In genomic region chr7:126462405-126462804, GRCh38 we compare ENCODE assay signal across 36 cellular contexts.
DNase-seq lines count a peak whose midpoint lies in the region; ATAC-seq, FAIRE-seq and TF ChIP-seq lines count a peak whose summit lies in the region.
"Had no signal": no experiment of that assay in that cellular context is flagged by ENCODE, and none has a peak within 500 bp of the region (broad histone marks: within the 10 kb centered on the region; RNA-seq: fewer than 3 reads in every experiment).

No MANE protein-coding gene starts in this region.

- H4K20me1 ChIP-seq in SK-N-SH (ENCODE audit: insufficient read depth): no peaks in the 10 kb centered on the region
- H4K20me1 ChIP-seq: BLaER1; BLaER1 treated with 17β-estradiol and CSF1 and Interleukin-3, amounts not matched to agents 10 nM and 100 nM had no signal

- no peak overlapping the region for H3K4me3 ChIP-seq in SK-N-SH (ENCODE audit: low read depth in 2 of 2, low read length in 1 of 2)
- H3K4me3 ChIP-seq: A549; BLaER1; BLaER1 treated with 17β-estradiol and CSF1 and Interleukin-3, amounts not matched to agents 10 nM and 100 nM had no signal

- TF ChIP-seq CTCF in SK-N-SH (IDR thresholded peaks at IDR 0.05): no peak
- TF ChIP-seq CTCF in mesothelial cell of epicardium (IDR thresholded peaks at IDR 0.05; ENCODE audit: unreplicated experiment): no peak
- TF ChIP-seq CTCF in progenitor cell of endocrine pancreas (IDR thresholded peaks at IDR 0.05; ENCODE audit: unreplicated experiment): no peak

- no peaks in the 10 kb centered on the region for H3F3A ChIP-seq in SK-N-SH (replicated peaks; ENCODE audit: insufficient read depth)

- no peak overlapping the region for H3K27ac ChIP-seq in SK-N-SH (ENCODE audit: low read depth in 2 of 2, low read length in 1 of 2)
- H3K27ac ChIP-seq: 22Rv1; A549; BLaER1; BLaER1 treated with 17β-estradiol and CSF1 and Interleukin-3, amounts not matched to agents 10 nM and 100 nM; C4-2B had no signal

- no peak overlapping the region for H3K4me2 ChIP-seq in SK-N-SH
- H3K4me2 ChIP-seq: A549; BLaER1; BLaER1 treated with 17β-estradiol and CSF1 and Interleukin-3, amounts not matched to agents 10 nM and 100 nM had no signal

- peak overlapping the region; percentile 59 for H3K27ac Mint-ChIP-seq in mesothelial cell of epicardium
- H3K27ac Mint-ChIP-seq in progenitor cell of endocrine pancreas: no peak overlapping the region
- H3K27ac Mint-ChIP-seq: B cell; CD14-positive monocyte; CD4-positive, alpha-beta memory T cell; CD4-positive, alpha-beta T cell; CD4-positive, CD25-positive, alpha-beta regulatory T cell; CD8-positive, alpha-beta memory T cell; CD8-positive, alpha-beta T cell had no signal

- no peaks in the 10 kb centered on the region; the same call in none of the 2 replicates for H3K9me2 ChIP-seq in SK-N-SH

- no peak for DNase-seq in SK-N-SH
- DNase-seq in GM19239 (ENCODE audit: insufficient read length, low spot score): no peak
- DNase-seq in mesothelial cell of epicardium (ENCODE audit: low spot score in 2 of 2, unreplicated experiment in 2 of 2): no peak
- no peak for DNase-seq in progenitor cell of endocrine pancreas (ENCODE audit: low spot score, unreplicated experiment)
- no peak for DNase-seq in foreskin melanocyte
- DNase-seq: 8988T; ACHN; AML-193; BE2C; C1 segment of cervical spinal cord; Caco-2; Calu3; CD4-positive, alpha-beta memory T cell; CD4-positive, alpha-beta T cell; CD4-positive, CD25-positive, alpha-beta regulatory T cell; CD8-positive, alpha-beta memory T cell; CD8-positive, alpha-beta T cell; COR-L47; DMS 273 treated with DMSO at 0.1 percent for 48 hours; DMS153; DMS53; DMS79; DMS79 treated with DMSO at 0.1 percent for 48 hours; DND-41; EL had no signal

- H3K36me3 Mint-ChIP-seq in mesothelial cell of epicardium (peaks cover 5% of the 10 kb centered on the region), progenitor cell of endocrine pancreas (ENCODE audit: insufficient read depth) (no peaks in the 10 kb centered on the region)
- H3K36me3 Mint-ChIP-seq: CD14-positive monocyte; CD4-positive, alpha-beta memory T cell; CD4-positive, CD25-positive, alpha-beta regulatory T cell; CD8-positive, alpha-beta memory T cell; CD8-positive, alpha-beta T cell had no signal

- H3K9me3 Mint-ChIP-seq in mesothelial cell of epicardium (peaks cover 13% of the 10 kb centered on the region), progenitor cell of endocrine pancreas (ENCODE audit: low read depth) (peaks cover 7% of the 10 kb centered on the region)
- H3K9me3 Mint-ChIP-seq: CD4-positive, alpha-beta T cell; CD8-positive, alpha-beta T cell had no signal

- POLR2A ChIA-PET in SK-N-SH (lab: Yijun Ruan, JAX): no interaction called here

- peaks cover 0 to 4% of the 10 kb centered on the region in 2 experiments; a peak in 1 of 4 replicates for H3K4me1 ChIP-seq in SK-N-SH (ENCODE audit: control insufficient read depth in 1 of 2, insufficient read depth in 2 of 2, low read depth in 1 of 2, low read length in 1 of 2)
- H3K4me1 ChIP-seq: A549; BE2C; BLaER1; BLaER1 treated with 17β-estradiol and CSF1 and Interleukin-3, amounts not matched to agents 10 nM and 100 nM; Caco-2 had no signal

- no peaks in the 10 kb centered on the region for H3K79me2 ChIP-seq in SK-N-SH (ENCODE audit: insufficient read depth)

- peaks cover 19% of the 10 kb centered on the region for H3K4me1 Mint-ChIP-seq in mesothelial cell of epicardium
- H3K4me1 Mint-ChIP-seq in progenitor cell of endocrine pancreas (ENCODE audit: low read depth): no peaks in the 10 kb centered on the region
- H3K4me1 Mint-ChIP-seq: B cell; CD14-positive monocyte; CD4-positive, alpha-beta memory T cell; CD4-positive, CD25-positive, alpha-beta regulatory T cell; CD8-positive, alpha-beta memory T cell had no signal

- no peak overlapping the region for H3K9ac ChIP-seq in SK-N-SH
- H3K9ac ChIP-seq: BLaER1; BLaER1 treated with 17β-estradiol and CSF1 and Interleukin-3, amounts not matched to agents 10 nM and 100 nM had no signal

- no peak overlapping the region for H2AFZ ChIP-seq in SK-N-SH (ENCODE audit: low read depth)

- CTCF ChIA-PET in SK-N-SH (lab: Yijun Ruan, JAX): interaction anchor here (0.6 kb wide), 1 partner anchor 1158 kb away, joined by 3 read pairs; no protein-coding TSS in a partner anchor

- TF ChIP-seq RAD21 in SK-N-SH (IDR thresholded peaks at IDR 0.05; ENCODE audit: low read length): no peak

- peaks cover 2% of the 10 kb centered on the region for H3K27me3 Mint-ChIP-seq in mesothelial cell of epicardium (ENCODE audit: low read depth)
- peaks cover 4% of the 10 kb centered on the region for H3K27me3 Mint-ChIP-seq in progenitor cell of endocrine pancreas
- H3K27me3 Mint-ChIP-seq: B cell; CD4-positive, alpha-beta memory T cell; CD4-positive, alpha-beta T cell; CD4-positive, CD25-positive, alpha-beta regulatory T cell; CD8-positive, alpha-beta memory T cell had no signal

- 4% methylated on average over 2 of the region's 2 CpGs for WGBS in SK-N-SH (ENCODE audit: low lambda C conversion rate)

- H3K4me3 Mint-ChIP-seq in mesothelial cell of epicardium: no peak overlapping the region
- no peak overlapping the region for H3K4me3 Mint-ChIP-seq in progenitor cell of endocrine pancreas (ENCODE audit: low read depth)
- H3K4me3 Mint-ChIP-seq: B cell; CD14-positive monocyte; CD4-positive, alpha-beta memory T cell; CD4-positive, alpha-beta T cell; CD4-positive, CD25-positive, alpha-beta regulatory T cell; CD8-positive, alpha-beta memory T cell; CD8-positive, alpha-beta T cell had no signal

- no peaks in the 10 kb centered on the region for H3K27me3 ChIP-seq in SK-N-SH (ENCODE audit: insufficient read depth)
- H3K27me3 ChIP-seq: BE2C; BLaER1; BLaER1 treated with 17β-estradiol and CSF1 and Interleukin-3, amounts not matched to agents 10 nM and 100 nM had no signal

- no peak for ATAC-seq in SK-N-SH treated with all-trans-retinoic acid at 6 μM for 48 hours
- ATAC-seq in HG03378 (IDR thresholded peaks at IDR 0.05; ENCODE audit: unreplicated experiment): no peak
- ATAC-seq: A549; CD8-positive, alpha-beta T cell had no signal

- no peaks in the 10 kb centered on the region for H3K9me3 ChIP-seq in SK-N-SH
- H3K9me3 ChIP-seq: A549; BE2C; BLaER1; BLaER1 treated with 17β-estradiol and CSF1 and Interleukin-3, amounts not matched to agents 10 nM and 100 nM; Caco-2 had no signal

- no peak for TF ChIP-seq EP300 in SK-N-SH (IDR thresholded peaks at IDR 0.05; ENCODE audit: borderline replicate concordance in 1 of 2, low read depth in 1 of 2, low read length in 1 of 2)

- peak; percentile 6 for FAIRE-seq in A204.1 (lab: Jason Lieb, UNC)
- FAIRE-seq in GM19239 (lab: Jason Lieb, UNC): peak; percentile 76
- FAIRE-seq: A549, D721Med had no signal

- no peaks in the 10 kb centered on the region for H3K36me3 ChIP-seq in SK-N-SH (replicated peaks in 1 of 2; ENCODE audit: control insufficient read depth in 1 of 2, insufficient read depth in 2 of 2, low read length in 1 of 2)
- H3K36me3 ChIP-seq: BE2C; BLaER1; BLaER1 treated with 17β-estradiol and CSF1 and Interleukin-3, amounts not matched to agents 10 nM and 100 nM had no signal

TF ChIP-seq in SK-N-SH treated with all-trans-retinoic acid at 6 μM for 48 hours, 23 proteins besides CTCF, POLR2A, EP300 and RAD21:
- TF ChIP-seq TCF4 (CRISPR knock-in tag; IDR thresholded peaks at IDR 0.05; ENCODE audit: borderline replicate concordance): peak; percentile 67
- TF ChIP-seq ZFP30 (CRISPR knock-in tag; IDR thresholded peaks at IDR 0.05): no peak
- peak; percentile 95 for TF ChIP-seq ISL1 (CRISPR knock-in tag; IDR thresholded peaks at IDR 0.05)

TF ChIP-seq in SK-N-SH, 30 proteins besides CTCF, POLR2A, EP300 and RAD21:
- TF ChIP-seq TAF1 (IDR thresholded peaks at IDR 0.05; ENCODE audit: borderline replicate concordance, low read depth, low read length) (no peak), RXRA (IDR thresholded peaks at IDR 0.05; ENCODE audit: borderline replicate concordance, low read depth) (no peak), GATA2 (CRISPR knock-in tag; IDR thresholded peaks at IDR 0.05) (no peak)
